Comparison of ENCODE assay signal across 22 cellular contexts in the genomic region with DNA sequence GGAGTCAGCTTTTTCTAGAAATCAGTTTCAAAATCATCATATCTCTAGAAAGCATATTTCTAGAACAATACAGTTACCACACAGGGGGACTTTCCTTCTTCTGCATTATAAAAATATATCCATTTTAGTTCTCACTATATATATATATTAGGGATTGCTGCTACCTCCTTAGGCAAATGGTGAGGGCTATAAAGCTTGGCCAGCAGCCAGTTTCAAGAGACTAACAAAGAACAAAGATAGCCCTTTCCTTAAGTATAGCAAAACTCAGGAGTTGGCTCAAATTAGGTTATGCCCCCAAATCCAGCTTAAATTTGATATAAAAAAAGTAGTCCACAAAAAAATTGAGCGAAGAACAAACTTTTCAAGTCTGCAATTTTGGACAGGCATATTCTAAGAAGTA.
"Had no signal": no experiment of that assay in that cellular context is flagged by ENCODE, and none has a peak within 500 bp of the region (broad histone marks: within the 10 kb centered on the region; RNA-seq: fewer than 3 reads in every experiment).

No MANE protein-coding gene starts in this region.

- H3K4me1 ChIP-seq: left ventricle myocardium inferior, prostate gland, sigmoid colon, tibial nerve, upper lobe of left lung, vagina had no signal

- DNase-seq: hypothalamus; immature natural killer cell; kidney; left ventricle myocardium inferior; midbrain; naive thymus-derived CD4-positive, alpha-beta T cell; ovary; retina; right cardiac atrium; sigmoid colon; small intestine; spleen; stimulated activated CD4-positive, alpha-beta T cell treated with anti-CD3 and anti-CD28 coated beads, Interleukin-4, amount 100 ng/mL, for 24 hours; stimulated activated naive CD4-positive, alpha-beta T cell; upper lobe of left lung had no signal

- H3K4me3 ChIP-seq: left ventricle myocardium inferior, lung, mucosa of descending colon, ovary, prostate gland, sigmoid colon, spleen, tibial nerve, upper lobe of left lung, vagina had no signal

- H3K27ac ChIP-seq: left ventricle myocardium inferior, ovary, prostate gland, sigmoid colon, spleen, tibial nerve, upper lobe of left lung, vagina had no signal

- ATAC-seq: mucosa of descending colon; naive thymus-derived CD4-positive, alpha-beta T cell; natural killer cell treated with Interleukin-12 subunit alpha and Interleukin-12 subunit beta and Interleukin-15 and Interleukin-18, amount 100 ng/mL, for 72 hours; right cardiac atrium; stimulated activated effector memory CD8-positive, alpha-beta T cell treated with anti-CD3 and anti-CD28 coated beads, Interleukin-12 subunit alpha, Interleukin-12 subunit beta, amount 100 ng/mL, for 72 hours had no signal

- H3K27me3 ChIP-seq: ovary, sigmoid colon, spleen, tibial nerve, upper lobe of left lung, vagina had no signal

- FAIRE-seq: small intestine had no signal

- H3K36me3 ChIP-seq: ovary, prostate gland had no signal

- H3K9me3 ChIP-seq: left ventricle myocardium inferior, mucosa of descending colon, ovary, prostate gland, sigmoid colon, spleen, tibial nerve, upper lobe of left lung, vagina had no signal
